20 cellular contexts compared by ENCODE assay signal in genomic region chr14:45658917-45659299, GRCh38.
"Had no signal": no experiment of that assay in that cellular context is flagged by ENCODE, and none has a peak within 500 bp of the region (broad histone marks: within the 10 kb centered on the region; RNA-seq: fewer than 3 reads in every experiment).

No MANE protein-coding gene starts in this region.

- FAIRE-seq: kidney had no signal

- H3K9me3 ChIP-seq: gastrocnemius medialis, prostate gland, right atrium auricular region, thyroid gland, upper lobe of left lung had no signal

- H3K36me3 ChIP-seq: gastrocnemius medialis, left lung, neural progenitor cell, prostate gland, right atrium auricular region, stomach, thyroid gland, upper lobe of left lung had no signal

- H3K4me2 ChIP-seq: neural progenitor cell had no signal

- H3K4me1 ChIP-seq: gastrocnemius medialis, left lung, neural progenitor cell, parathyroid adenoma, prostate gland, right atrium auricular region, stomach, thyroid gland, upper lobe of left lung had no signal

- H3K27ac ChIP-seq: dorsolateral prefrontal cortex, epithelial cell of prostate, gastrocnemius medialis, left lung, neural progenitor cell, parathyroid adenoma, prostate gland, right atrium auricular region, stomach, thyroid gland, upper lobe of left lung had no signal

- H3K79me2 ChIP-seq: parathyroid adenoma had no signal

- H3K4me3 ChIP-seq: dorsolateral prefrontal cortex, gastrocnemius medialis, left lung, neural progenitor cell, prostate gland, right atrium auricular region, stomach, thyroid gland, upper lobe of left lung had no signal

- H3K27me3 ChIP-seq: dorsolateral prefrontal cortex, gastrocnemius medialis, left lung, neural progenitor cell, right atrium auricular region, stomach, thyroid gland, upper lobe of left lung had no signal

- DNase-seq: dorsolateral prefrontal cortex; effector CD4-positive, alpha-beta T cell; foreskin fibroblast; gastrocnemius medialis; head of caudate nucleus; kidney; left lung; mesenchymal stem cell; naive thymus-derived CD4-positive, alpha-beta T cell; stimulated activated CD4-positive, alpha-beta T cell treated with anti-CD3 and anti-CD28 coated beads, Interleukin-2, amount 100 ng/mL, for 24 hours; stimulated activated CD4-positive, alpha-beta T cell treated with anti-CD3 and anti-CD28 coated beads, Interleukin-4, amount 100 ng/mL, for 24 hours; stimulated activated naive CD4-positive, alpha-beta T cell treated with Interleukin-2 at 50 U/mL for 16 hours; stomach; thyroid gland; upper lobe of left lung had no signal
